Comparison of ENCODE assay signal across 8 cellular contexts in genomic region chr19:15200575-15201364, GRCh38. TPM values are rescaled to one million over a fixed set of nuclear protein-coding genes. Genes with fewer than 3 reads are reported as not detected.
A peak's percentile ranks its signal among the peaks of the same experiment; 100 is the strongest.
DNase-seq lines count a peak whose midpoint lies in the region; ATAC-seq and TF ChIP-seq lines count a peak whose summit lies in the region.

Gene NOTCH3, minus strand, starts transcription at chr19:15200995. Its CDS starts 90 bp downstream, at chr19:15200905.

- H3K9me3 ChIP-seq in adipocyte (ENCODE audit: control insufficient read depth, low read length): no peaks in the 10 kb centered on the region
- H3K9me3 ChIP-seq in hepatocyte (ENCODE audit: low read depth): no peaks in the 10 kb centered on the region
- no peaks in the 10 kb centered on the region for H3K9me3 ChIP-seq in skeletal muscle tissue (ENCODE audit: control insufficient read depth in 3 of 3, low read length in 3 of 3)

- TF ChIP-seq CTCF in GM20000 (IDR thresholded peaks at IDR 0.05; ENCODE audit: extremely low read depth, missing control alignments) (no peak), hepatocyte (IDR thresholded peaks at IDR 0.05; ENCODE audit: poor library complexity) (no peak)

- DNase-seq in GM20000 (ENCODE audit: low spot score): peak; percentile 45
- peak; percentile 54 for DNase-seq in adipocyte (ENCODE audit: low read depth)
- peak; percentile 74 for DNase-seq in hepatocyte (ENCODE audit: low spot score)
- DNase-seq in stimulated activated CD4-positive, alpha-beta T cell treated with anti-CD3 and anti-CD28 coated beads, Interleukin-4, amount 100 ng/mL, for 4 hours: no peak
- no peak for DNase-seq in GOT3 (lab: John Stamatoyannopoulos, UW)
- no peak for DNase-seq in glomerular visceral epithelial cell (ENCODE audit: extremely low spot score)

- no peaks in the 10 kb centered on the region for H3K36me3 ChIP-seq in adipocyte (ENCODE audit: control insufficient read depth, insufficient read depth, low read length, severe bottlenecking)
- no peaks in the 10 kb centered on the region for H3K36me3 ChIP-seq in hepatocyte (replicated peaks; ENCODE audit: insufficient read depth, low read depth)
- H3K36me3 ChIP-seq in skeletal muscle tissue (ENCODE audit: control insufficient read depth in 3 of 3, insufficient read depth in 3 of 3, low read length in 3 of 3): peaks cover 0 to 5% (median 0%) of the 10 kb centered on the region in 3 donors

- H3K79me2 ChIP-seq in hepatocyte: peaks cover 20% of the 10 kb centered on the region

- ATAC-seq in HG02870 (IDR thresholded peaks at IDR 0.05; ENCODE audit: unreplicated experiment): no peak

- WGBS in hepatocyte (ENCODE audit: low lambda C conversion rate, missing lambda C conversion rate): 4% methylated on average over 27 of the region's 74 CpGs

- no peaks in the 10 kb centered on the region for H3K9me2 ChIP-seq in hepatocyte (replicated peaks; ENCODE audit: insufficient read depth)

- H2AFZ ChIP-seq in hepatocyte: peak within 1 kb of the TSS; percentile 83

- H4K20me1 ChIP-seq in hepatocyte (ENCODE audit: insufficient read depth, poor library complexity, severe bottlenecking): peaks cover 10% of the 10 kb centered on the region

- H3K27me3 ChIP-seq in adipocyte (replicated peaks; ENCODE audit: control insufficient read depth, insufficient read depth, low read length): no peaks in the 10 kb centered on the region
- H3K27me3 ChIP-seq in hepatocyte: no peaks in the 10 kb centered on the region
- peaks cover 27 to 38% (median 34%) of the 10 kb centered on the region in 3 donors for H3K27me3 ChIP-seq in skeletal muscle tissue (ENCODE audit: control insufficient read depth in 3 of 3, insufficient read depth in 3 of 3, low read length in 3 of 3)

- H3K27ac ChIP-seq in hepatocyte: peak within 1 kb of the TSS; percentile 91
- H3K27ac ChIP-seq in skeletal muscle tissue (ENCODE audit: low read depth, low read length): peak within 1 kb of the TSS; percentile 72

- H3K9ac ChIP-seq in adipocyte (ENCODE audit: low read length): peak within 1 kb of the TSS; percentile 85
- peak within 1 kb of the TSS; percentile 53 to 72 (median 70) for H3K9ac ChIP-seq in skeletal muscle tissue (ENCODE audit: low read depth in 1 of 3, low read length in 3 of 3)

- H3K4me1 ChIP-seq in adipocyte (ENCODE audit: control insufficient read depth, insufficient read depth, low read length) (no peaks in the 10 kb centered on the region), hepatocyte (ENCODE audit: insufficient read depth) (peaks cover 6% of the 10 kb centered on the region), skeletal muscle tissue (ENCODE audit: control insufficient read depth in 3 of 3, insufficient read depth in 3 of 3, low read length in 3 of 3) (peaks cover 7 to 10% (median 8%) of the 10 kb centered on the region in 3 donors)

- peak within 1 kb of the TSS; percentile 97 for H3K4me2 ChIP-seq in hepatocyte

- peak within 1 kb of the TSS; percentile 85 for H3K4me3 ChIP-seq in adipocyte (ENCODE audit: low read length)
- H3K4me3 ChIP-seq in hepatocyte: peak within 1 kb of the TSS; percentile 93
- H3K4me3 ChIP-seq in skeletal muscle tissue (ENCODE audit: low read length in 3 of 3): peak within 1 kb of the TSS; percentile 51 to 56 (median 56)

RNA-seq across cellular contexts. Expression of gene NOTCH3, which starts in this region (rescaled TPM):
- total RNA-seq in hepatocyte: 17.2 and 25.2 TPM in 2 replicates
- 30.0 and 34.8 TPM in 2 replicates for polyA plus RNA-seq in hepatocyte
- total RNA-seq in skeletal muscle tissue: 77.8 TPM

Comparison
In these comparisons a context has a peak if more than half of its experiments do, and no peak if none do; other contexts are left out.
1. DNase-seq: peak in GM20000 (single experiment), adipocyte (single experiment) and hepatocyte (single experiment); none in stimulated activated CD4-positive, alpha-beta T cell treated with anti-CD3 and anti-CD28 coated beads, Interleukin-4, amount 100 ng/mL, for 4 hours (0 of 2), GOT3 (single experiment) and glomerular visceral epithelial cell (single experiment).
2. Peak in every context shown above with its lines, with median percentiles within 50 percentile points of each other: H3K4me3 ChIP-seq.